ENCODE assay signal across 8 cellular contexts in the genomic region with DNA sequence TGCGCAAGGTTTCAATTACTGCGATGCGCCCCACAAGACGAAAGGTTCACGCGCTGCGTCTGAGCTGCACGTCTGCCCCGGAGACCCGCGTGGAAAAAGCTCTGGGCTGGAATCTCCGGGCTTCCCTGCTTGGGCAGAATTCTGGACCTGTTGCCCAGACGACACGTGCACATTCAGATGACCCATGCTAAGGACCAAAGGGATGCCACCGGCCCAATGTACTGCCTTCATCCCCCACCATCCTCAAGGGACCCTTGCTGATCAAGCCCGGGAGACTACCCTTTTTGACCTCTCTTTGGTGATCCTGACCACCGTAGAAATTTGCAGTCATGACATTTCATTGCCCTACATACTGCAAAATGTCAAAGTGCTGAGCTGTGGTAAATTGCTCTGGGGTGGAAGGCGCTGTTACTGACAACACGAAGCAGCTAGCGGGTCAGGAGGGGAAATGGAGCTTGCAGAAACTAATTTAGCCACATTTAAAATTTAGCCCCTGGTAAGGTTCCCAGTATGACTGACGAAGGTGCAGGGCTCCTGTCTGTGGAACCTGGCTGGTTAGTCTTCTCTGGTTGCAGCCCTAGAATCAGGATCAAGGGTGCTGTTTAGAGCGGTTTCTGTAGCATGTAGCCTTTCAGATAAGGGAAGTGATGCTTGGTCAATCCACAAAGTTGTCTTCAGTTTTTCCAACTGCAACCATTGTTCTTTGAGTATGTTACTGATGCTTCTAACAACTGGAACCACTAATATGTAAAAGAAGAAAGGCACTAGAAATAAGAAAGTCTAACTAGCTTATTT.
DNase-seq lines count a peak whose midpoint lies in the region; ATAC-seq and TF ChIP-seq lines count a peak whose summit lies in the region.

No MANE protein-coding gene starts in this region.

- peak overlapping the region; percentile 90 for H3K4me3 Mint-ChIP-seq in WTC11
- peak overlapping the region; percentile 87 to 89 for H3K4me3 Mint-ChIP-seq in stimulated activated naive B cell treated with anti-CD40 and anti-IgM and Interleukin-4, amounts not matched to agents 10 μg/mL and 1 μg/mL and 100 μg/mL, for 72 hours

- in situ Hi-C loops in HAP-1 (cut with MboI; ENCODE audit: low sequenced_read_pairs) = no loop called here

- no peak overlapping the region for H3K27ac Mint-ChIP-seq in WTC11
- peak overlapping the region; percentile 82 for H3K27ac Mint-ChIP-seq in stimulated activated naive B cell treated with anti-CD40 and anti-IgM and Interleukin-4, amounts not matched to agents 10 μg/mL and 1 μg/mL and 100 μg/mL, for 72 hours

- H3K4me1 ChIP-seq in HAP-1 = peaks cover 13% of the 10 kb centered on the region
- no peaks in the 10 kb centered on the region for H3K4me1 ChIP-seq in iPS-15b (ENCODE audit: control insufficient read depth, insufficient read depth, low read length)

- H3K4me3 ChIP-seq in HAP-1 (peak overlapping the region; percentile 43), iPS-15b (ENCODE audit: low read depth, low read length) (peak overlapping the region; percentile 75)

- no peak for TF ChIP-seq CTCF in WTC11 (IDR thresholded peaks at IDR 0.05)

- H3K9ac ChIP-seq in iPS-15b (ENCODE audit: low read depth, low read length) = no peak overlapping the region

- DNase-seq in HAP-1 (ENCODE audit: low spot score in 2 of 2) = no peak
- no peak for DNase-seq in WTC11 (ENCODE audit: low spot score)
- DNase-seq in stimulated activated naive B cell treated with anti-CD40 and anti-IgM and Interleukin-4, amounts not matched to agents 10 μg/mL and 1 μg/mL and 100 μg/mL, for 72 hours = peak; percentile 51
- DNase-seq in retina = no peak
- DNase-seq in epidermal melanocyte (ENCODE audit: insufficient read length, low spot score) = no peak

- ATAC-seq in WTC11 (peak; percentile 5), HG02678 (IDR thresholded peaks at IDR 0.05; ENCODE audit: unreplicated experiment) (no peak), GM18867 (IDR thresholded peaks at IDR 0.05; ENCODE audit: unreplicated experiment) (no peak)
- peak; percentile 71 to 80 for ATAC-seq in stimulated activated naive B cell treated with anti-CD40 and anti-IgM and Interleukin-4, amounts not matched to agents 10 μg/mL and 1 μg/mL and 100 μg/mL, for 72 hours (replicated peaks)

- H3K4me1 Mint-ChIP-seq in WTC11 = peaks cover 12% of the 10 kb centered on the region
- peaks cover 21 to 32% of the 10 kb centered on the region in 2 donors for H3K4me1 Mint-ChIP-seq in stimulated activated naive B cell treated with anti-CD40 and anti-IgM and Interleukin-4, amounts not matched to agents 10 μg/mL and 1 μg/mL and 100 μg/mL, for 72 hours

- H3K27me3 Mint-ChIP-seq in WTC11 (ENCODE audit: low read depth) = peaks cover 74% of the 10 kb centered on the region
- peaks cover 15 to 34% of the 10 kb centered on the region in 2 donors for H3K27me3 Mint-ChIP-seq in stimulated activated naive B cell treated with anti-CD40 and anti-IgM and Interleukin-4, amounts not matched to agents 10 μg/mL and 1 μg/mL and 100 μg/mL, for 72 hours

- H3K9me3 Mint-ChIP-seq in WTC11 = no peaks in the 10 kb centered on the region
- no peaks in the 10 kb centered on the region for H3K9me3 Mint-ChIP-seq in stimulated activated naive B cell treated with anti-CD40 and anti-IgM and Interleukin-4, amounts not matched to agents 10 μg/mL and 1 μg/mL and 100 μg/mL, for 72 hours

- H3K36me3 Mint-ChIP-seq in WTC11 = no peaks in the 10 kb centered on the region
- H3K36me3 Mint-ChIP-seq in stimulated activated naive B cell treated with anti-CD40 and anti-IgM and Interleukin-4, amounts not matched to agents 10 μg/mL and 1 μg/mL and 100 μg/mL, for 72 hours = peaks cover 4 to 7% of the 10 kb centered on the region in 2 donors

- H3K36me3 ChIP-seq in HAP-1 (replicated peaks) (peaks cover 5% of the 10 kb centered on the region; the same call in 1 of the 2 replicates), iPS-15b (ENCODE audit: control insufficient read depth, insufficient read depth, low read length) (no peaks in the 10 kb centered on the region)

- H3K9me3 ChIP-seq in HAP-1 (peaks cover 10% of the 10 kb centered on the region), iPS-15b (ENCODE audit: control insufficient read depth, insufficient read depth, low read length) (no peaks in the 10 kb centered on the region)

- POLR2A ChIA-PET in WTC11 (lab: Charles Lee) = no interaction called here

- H3K27me3 ChIP-seq in HAP-1 (ENCODE audit: low read depth) (peaks cover 14% of the 10 kb centered on the region), iPS-15b (ENCODE audit: control insufficient read depth, insufficient read depth, low read length) (peaks cover 29% of the 10 kb centered on the region)

- CTCF ChIA-PET in WTC11 (lab: Charles Lee) = interaction anchor here (0.6 to 3.9 kb wide), 10 partner anchors 15 to 132 kb away, joined by 3 to 18 read pairs (median 6); a partner anchor contains a TSS

TF ChIP-seq in WTC11, 78 proteins besides CTCF, POLR2A, EP300 and RAD21:
- no peak for TF ChIP-seq NR2C2 (CRISPR knock-in tag; IDR thresholded peaks at IDR 0.05)

Comparison
In these comparisons a context has a peak if more than half of its experiments do, and no peak if none do; other contexts are left out.
1. ATAC-seq: peak in WTC11 (single experiment) and stimulated activated naive B cell treated with anti-CD40 and anti-IgM and Interleukin-4, amounts not matched to agents 10 μg/mL and 1 μg/mL and 100 μg/mL, for 72 hours (2 of 2); none in HG02678 (single experiment) and GM18867 (single experiment).